In genomic region chr7:100061518-100062193, GRCh38 we compare ENCODE assay signal across 1 cellular context.
TF ChIP-seq lines count a peak whose summit lies in the region.

No MANE protein-coding gene starts in this region.

TF ChIP-seq in K562, 482 proteins besides CTCF, POLR2A, EP300 and RAD21 (continued from another document):
- peak; percentile 49; the same call in 1 of the 2 replicates for TF ChIP-seq ZNF407 (IDR thresholded peaks at IDR 0.05; ENCODE audit: low read depth)
- no peak for TF ChIP-seq HOXB6 (CRISPR knock-in tag; IDR thresholded peaks at IDR 0.05; ENCODE audit: borderline replicate concordance)
- no peak for TF ChIP-seq NCOA4 (IDR thresholded peaks at IDR 0.05; ENCODE audit: partially characterized antibody)
- peak; percentile 91 for TF ChIP-seq TAF9B (IDR thresholded peaks at IDR 0.05; ENCODE audit: partially characterized antibody)
- TF ChIP-seq ILK (tag; IDR thresholded peaks at IDR 0.05; ENCODE audit: borderline replicate concordance, low read depth): no peak
- TF ChIP-seq THRA (IDR thresholded peaks at IDR 0.05): no peak
- peak; percentile 93 for TF ChIP-seq TFAP4 (CRISPR knock-in tag; IDR thresholded peaks at IDR 0.05; ENCODE audit: borderline replicate concordance)
- TF ChIP-seq RHOXF2B (CRISPR knock-in tag; conservative IDR thresholded peaks at IDR 0.05): no peak
- TF ChIP-seq MAX (CRISPR knock-in tag; IDR thresholded peaks at IDR 0.05): peak; percentile 53
- TF ChIP-seq TFE3 (CRISPR knock-in tag; IDR thresholded peaks at IDR 0.05): no peak
- peak; percentile 57; the same call in 1 of the 2 replicates for TF ChIP-seq FOXM1 (IDR thresholded peaks at IDR 0.05; ENCODE audit: low read depth)
- no peak for TF ChIP-seq FOXM1 (CRISPR knock-in tag; IDR thresholded peaks at IDR 0.05; ENCODE audit: low read depth)
- TF ChIP-seq TAF15 (IDR thresholded peaks at IDR 0.05; ENCODE audit: low read depth, low read length): no peak
- TF ChIP-seq TAF1 (IDR thresholded peaks at IDR 0.05; ENCODE audit: control insufficient read depth, extremely low read depth, insufficient read depth, low read length, severe bottlenecking): no peak
